In the genomic region with DNA sequence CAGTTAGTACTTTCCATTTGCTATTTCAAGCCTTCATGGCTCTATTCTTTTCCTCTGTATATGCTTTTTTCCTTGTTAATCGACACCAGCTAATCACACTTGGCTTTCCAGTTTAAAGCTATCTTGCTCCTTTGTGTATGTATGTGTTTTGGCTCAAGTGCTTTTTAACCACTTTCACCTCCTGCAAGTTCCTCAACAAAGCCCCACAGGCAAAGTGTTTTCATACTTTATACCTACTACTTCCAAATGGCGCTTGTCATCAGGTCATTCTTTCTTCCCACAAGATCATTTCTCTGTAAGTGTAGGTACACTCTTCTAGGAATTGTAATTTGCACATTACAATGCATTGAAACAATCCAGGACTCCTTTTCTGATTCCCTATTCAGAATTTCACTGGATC, we compare ENCODE assay signal across 1 cellular context.
TF ChIP-seq lines count a peak whose summit lies in the region.

No MANE protein-coding gene starts in this region.

TF ChIP-seq in GM23338, 12 proteins besides CTCF, POLR2A, EP300 and RAD21 (continued from another document):
- TF ChIP-seq, protein P1, sequence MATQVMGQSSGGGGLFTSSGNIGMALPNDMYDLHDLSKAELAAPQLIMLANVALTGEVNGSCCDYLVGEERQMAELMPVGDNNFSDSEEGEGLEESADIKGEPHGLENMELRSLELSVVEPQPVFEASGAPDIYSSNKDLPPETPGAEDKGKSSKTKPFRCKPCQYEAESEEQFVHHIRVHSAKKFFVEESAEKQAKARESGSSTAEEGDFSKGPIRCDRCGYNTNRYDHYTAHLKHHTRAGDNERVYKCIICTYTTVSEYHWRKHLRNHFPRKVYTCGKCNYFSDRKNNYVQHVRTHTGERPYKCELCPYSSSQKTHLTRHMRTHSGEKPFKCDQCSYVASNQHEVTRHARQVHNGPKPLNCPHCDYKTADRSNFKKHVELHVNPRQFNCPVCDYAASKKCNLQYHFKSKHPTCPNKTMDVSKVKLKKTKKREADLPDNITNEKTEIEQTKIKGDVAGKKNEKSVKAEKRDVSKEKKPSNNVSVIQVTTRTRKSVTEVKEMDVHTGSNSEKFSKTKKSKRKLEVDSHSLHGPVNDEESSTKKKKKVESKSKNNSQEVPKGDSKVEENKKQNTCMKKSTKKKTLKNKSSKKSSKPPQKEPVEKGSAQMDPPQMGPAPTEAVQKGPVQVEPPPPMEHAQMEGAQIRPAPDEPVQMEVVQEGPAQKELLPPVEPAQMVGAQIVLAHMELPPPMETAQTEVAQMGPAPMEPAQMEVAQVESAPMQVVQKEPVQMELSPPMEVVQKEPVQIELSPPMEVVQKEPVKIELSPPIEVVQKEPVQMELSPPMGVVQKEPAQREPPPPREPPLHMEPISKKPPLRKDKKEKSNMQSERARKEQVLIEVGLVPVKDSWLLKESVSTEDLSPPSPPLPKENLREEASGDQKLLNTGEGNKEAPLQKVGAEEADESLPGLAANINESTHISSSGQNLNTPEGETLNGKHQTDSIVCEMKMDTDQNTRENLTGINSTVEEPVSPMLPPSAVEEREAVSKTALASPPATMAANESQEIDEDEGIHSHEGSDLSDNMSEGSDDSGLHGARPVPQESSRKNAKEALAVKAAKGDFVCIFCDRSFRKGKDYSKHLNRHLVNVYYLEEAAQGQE (IDR thresholded peaks at IDR 0.05; ENCODE audit: unreplicated experiment): no peak
- TF ChIP-seq ZNF331 (CRISPR knock-in tag; IDR thresholded peaks at IDR 0.05; ENCODE audit: low read depth): no peak
- TF ChIP-seq EZH2 (IDR thresholded peaks at IDR 0.05; ENCODE audit: low read depth, unreplicated experiment): no peak
- TF ChIP-seq STAT1 (IDR thresholded peaks at IDR 0.05; ENCODE audit: unreplicated experiment): no peak
- TF ChIP-seq NANOG (IDR thresholded peaks at IDR 0.05; ENCODE audit: borderline replicate concordance): no peak
- TF ChIP-seq ZNF114 (CRISPR knock-in tag; IDR thresholded peaks at IDR 0.05): no peak
- no peak for TF ChIP-seq ZNF462 (CRISPR knock-in tag; IDR thresholded peaks at IDR 0.05)
- TF ChIP-seq, protein P2, sequence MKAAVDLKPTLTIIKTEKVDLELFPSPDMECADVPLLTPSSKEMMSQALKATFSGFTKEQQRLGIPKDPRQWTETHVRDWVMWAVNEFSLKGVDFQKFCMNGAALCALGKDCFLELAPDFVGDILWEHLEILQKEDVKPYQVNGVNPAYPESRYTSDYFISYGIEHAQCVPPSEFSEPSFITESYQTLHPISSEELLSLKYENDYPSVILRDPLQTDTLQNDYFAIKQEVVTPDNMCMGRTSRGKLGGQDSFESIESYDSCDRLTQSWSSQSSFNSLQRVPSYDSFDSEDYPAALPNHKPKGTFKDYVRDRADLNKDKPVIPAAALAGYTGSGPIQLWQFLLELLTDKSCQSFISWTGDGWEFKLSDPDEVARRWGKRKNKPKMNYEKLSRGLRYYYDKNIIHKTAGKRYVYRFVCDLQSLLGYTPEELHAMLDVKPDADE (IDR thresholded peaks at IDR 0.05): no peak
- no peak for TF ChIP-seq EZH2phosphoT487 (IDR thresholded peaks at IDR 0.05; ENCODE audit: unreplicated experiment)
